Comparison of ENCODE assay signal across 16 cellular contexts in the genomic region with DNA sequence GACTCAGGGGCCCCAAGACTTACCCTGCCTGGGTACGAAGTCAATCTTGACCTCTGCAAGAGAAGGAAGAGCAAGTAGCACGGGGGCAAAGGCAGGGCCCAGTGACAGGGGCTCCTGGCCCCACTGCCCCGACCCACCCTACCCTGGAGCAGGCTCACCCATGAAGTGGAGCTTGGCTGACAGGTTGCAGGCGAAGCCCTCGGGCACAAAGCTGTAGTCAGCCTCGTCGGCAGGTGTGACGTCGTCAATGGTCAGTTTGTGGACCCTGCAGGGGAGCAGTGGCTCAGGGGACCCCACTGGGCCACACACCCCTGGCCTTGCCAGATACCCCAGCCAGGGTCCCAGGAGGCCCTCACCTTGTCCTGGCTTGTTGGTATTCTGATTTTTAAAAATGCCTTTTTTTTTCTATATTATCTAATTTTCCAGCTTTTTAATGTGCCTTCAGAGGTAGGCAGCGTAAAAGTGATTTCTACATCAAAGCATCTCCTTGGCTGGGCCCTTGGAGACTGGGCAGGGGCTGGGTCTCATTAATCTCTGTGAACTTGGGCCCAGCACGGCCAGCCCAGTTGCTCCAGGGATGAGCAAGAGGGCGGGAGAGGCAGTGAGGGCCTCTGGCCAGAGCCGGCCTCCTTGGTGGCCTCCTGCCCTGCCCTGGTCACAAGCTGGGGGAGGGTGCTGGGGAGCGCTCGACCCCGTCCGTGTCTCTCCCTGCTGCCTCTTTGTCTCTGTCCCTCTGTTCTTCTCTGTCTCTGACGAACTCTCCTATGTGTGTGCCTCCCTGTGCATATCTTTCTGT. TPM values are rescaled to one million over a fixed set of nuclear protein-coding genes. Genes with fewer than 3 reads are reported as not detected.
DNase-seq lines count a peak whose midpoint lies in the region; ATAC-seq and TF ChIP-seq lines count a peak whose summit lies in the region.
"Had no signal": no experiment of that assay in that cellular context is flagged by ENCODE, and none has a peak within 500 bp of the region (broad histone marks: within the 10 kb centered on the region; RNA-seq: fewer than 3 reads in every experiment).

No MANE protein-coding gene starts in this region.

- peak; percentile 45; the same call in 1 of the 2 replicates for ATAC-seq in Panc1
- peak; percentile 10 to 11 for ATAC-seq in left cardiac atrium
- no peak for ATAC-seq in HG02938 (IDR thresholded peaks at IDR 0.05; ENCODE audit: unreplicated experiment)
- no peak for ATAC-seq in GM21528 (IDR thresholded peaks at IDR 0.05; ENCODE audit: low FRiP score, unreplicated experiment)

- in situ Hi-C loops in Panc1 (cut with HindIII; ENCODE audit: low pct_unique_long_range_greater_than_20kb, low sequenced_read_pairs): no loop called here

- H3K79me2 ChIP-seq in osteoblast (ENCODE audit: insufficient read depth, low read length): no peaks in the 10 kb centered on the region

- no TSS peak for BruUV-seq in Panc1 (replicated peaks; lab: Mats Ljungman, UMichigan)

- POLR2A ChIA-PET in Panc1 (lab: Charles Lee): no interaction called here

- H3K4me1 ChIP-seq in Panc1 (ENCODE audit: control insufficient read depth, insufficient read depth, low read length) (no peaks in the 10 kb centered on the region), osteoblast (ENCODE audit: insufficient read depth, low read length) (no peaks in the 10 kb centered on the region)

- no peak overlapping the region for H2AFZ ChIP-seq in osteoblast (ENCODE audit: low read length)

- no peak for TF ChIP-seq CTCF in Panc1 (IDR thresholded peaks at IDR 0.05)
- TF ChIP-seq CTCF in osteoblast (IDR thresholded peaks at IDR 0.05; ENCODE audit: extremely low read depth, low read depth, low read length): no peak

- H4K20me1 ChIP-seq in osteoblast (ENCODE audit: insufficient read depth, low read length): no peaks in the 10 kb centered on the region

- no peak overlapping the region for H3K4me3 ChIP-seq in Panc1 (ENCODE audit: low read depth in 2 of 2, low read length in 2 of 2)
- H3K4me3 ChIP-seq in osteoblast (ENCODE audit: insufficient read depth, low read length): no peak overlapping the region

- H3K9me3 ChIP-seq in Panc1 (ENCODE audit: control insufficient read depth, insufficient read depth, low read depth, low read length): no peaks in the 10 kb centered on the region
- H3K9me3 ChIP-seq in osteoblast (ENCODE audit: low read depth, low read length): no peaks in the 10 kb centered on the region

- intact Hi-C loops in Panc1 (cut with micrococcal nuclease; ENCODE audit: unreplicated experiment) (no loop called here), left cardiac atrium (cut with DNase I) (no loop called here)

- H3K27ac ChIP-seq in Panc1 (ENCODE audit: low read length): no peak overlapping the region
- H3K27ac ChIP-seq in osteoblast (ENCODE audit: low read depth, low read length): no peak overlapping the region

- H3K36me3 ChIP-seq in Panc1 (ENCODE audit: control insufficient read depth, insufficient read depth, low read length) (no peaks in the 10 kb centered on the region), osteoblast (ENCODE audit: insufficient read depth, low read length) (no peaks in the 10 kb centered on the region)

- CTCF ChIA-PET in Panc1 (lab: Charles Lee): no interaction called here

- H3K27me3 ChIP-seq in Panc1 (ENCODE audit: control insufficient read depth, insufficient read depth, low read length) (no peaks in the 10 kb centered on the region), osteoblast (ENCODE audit: insufficient read depth, low read length) (peaks cover 5% of the 10 kb centered on the region)

- DNase-seq in GM03348 (ENCODE audit: low spot score) (peak; percentile 44), Panc1 (ENCODE audit: low read depth, low spot score) (no peak), left cardiac atrium (no peak), osteoblast (ENCODE audit: insufficient read length, low spot score, missing footprints) (peak; percentile 65)
- no peak for DNase-seq in activated CD4-positive, CD25-positive, alpha-beta regulatory T cell (lab: John Stamatoyannopoulos, UW)
- DNase-seq: DMS 273 treated with DMSO at 0.1 percent for 48 hours, HCEC 1CT, NCI-H1092 treated with DMSO at 0.1 percent for 48 hours, NCI-H187, NCI-H446, SHP77 had no signal

- H3K4me2 ChIP-seq in osteoblast (ENCODE audit: insufficient read depth, low read length): no peak overlapping the region

RNA-seq across cellular contexts. Expression of a gene that starts 11.3 kb away (rescaled TPM):
- not detected for total RNA-seq in Panc1 (2021; ENCODE audit: unreplicated experiment)
- not detected for polyA plus RNA-seq in Panc1 (2012; ENCODE audit: insufficient read length)
- 1,000 to 10,000 TPM in 1 of 2 donors, 100 to 1,000 TPM in 1; 966 to 1,049 TPM for total RNA-seq in left cardiac atrium
- total RNA-seq in osteoblast: not detected in 2 replicates
- total RNA-seq: Daoy, HT-29 had no signal
- polyA plus RNA-seq: BJ had no signal

RNA-seq across cellular contexts. Expression of a gene that starts 37.2 kb away (rescaled TPM):
- total RNA-seq in Panc1 (2021; ENCODE audit: unreplicated experiment) (0.31 TPM), left cardiac atrium (10 to 100 TPM; 19.5 to 31.4 TPM), osteoblast (not detected in 2 replicates)
- polyA plus RNA-seq in Panc1 (2012; ENCODE audit: insufficient read length): not detected
- total RNA-seq: Daoy, HT-29 had no signal
- polyA plus RNA-seq: BJ had no signal

Comparison
In these comparisons a context has a peak if more than half of its experiments do, and no peak if none do; other contexts are left out.
1. DNase-seq: peak in GM03348 (single experiment) and osteoblast (single experiment); none in Panc1 (single experiment), left cardiac atrium (single experiment) and activated CD4-positive, CD25-positive, alpha-beta regulatory T cell (0 of 4).
2. ATAC-seq: peak in Panc1 (single experiment) and left cardiac atrium (2 of 2); none in HG02938 (single experiment) and GM21528 (single experiment).
3. RNA of a gene that starts 11.3 kb away (total RNA-seq): 966 to 1,049 TPM in left cardiac atrium; not detected in Panc1 (single experiment) and not detected in osteoblast; every median in the first group is over 100 times any median in the second.
4. RNA of a gene that starts 37.2 kb away (total RNA-seq): 19.5 to 31.4 TPM in left cardiac atrium; 0.31 TPM in Panc1 (single experiment) and not detected in osteoblast; every median in the first group is over 10 times any median in the second.